1 cellular context compared by ENCODE assay signal in the genomic region with DNA sequence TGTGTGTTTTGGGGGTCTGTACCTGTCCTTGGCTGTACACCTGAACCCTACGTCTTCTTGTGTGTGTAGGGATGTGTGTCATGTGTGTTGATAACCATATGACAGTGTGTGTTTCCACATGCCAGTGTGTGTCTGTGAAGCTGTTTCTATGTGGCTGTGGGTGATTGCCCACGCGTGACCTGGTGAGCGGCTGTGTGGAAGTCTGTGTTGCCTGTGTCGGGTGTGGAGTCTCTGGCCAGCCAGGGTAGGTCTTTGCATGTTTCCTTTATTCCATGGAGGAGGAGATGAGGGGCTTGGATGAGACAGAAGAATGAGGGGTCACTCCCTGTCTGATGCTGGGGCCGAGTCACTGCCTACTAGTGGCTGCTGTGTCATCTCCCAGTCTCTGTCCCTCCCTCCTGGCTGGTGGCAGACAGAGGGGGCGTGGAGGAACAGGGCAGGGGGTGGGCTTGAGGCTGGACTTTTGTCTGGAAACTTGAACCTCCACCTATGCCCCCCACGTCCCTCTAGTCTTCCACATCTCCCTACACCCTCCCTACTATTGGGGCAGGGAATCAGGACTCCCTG.
TF ChIP-seq lines count a peak whose summit lies in the region.

No MANE protein-coding gene starts in this region.

TF ChIP-seq in K562, 482 proteins besides CTCF, POLR2A, EP300 and RAD21 (continued from another document):
- TF ChIP-seq EZH2 (IDR thresholded peaks at IDR 0.05; ENCODE audit: borderline replicate concordance, low read depth, low read length), result no peak
